In genomic region chr3:129213238-129213637, GRCh38 we compare ENCODE assay signal across 25 cellular contexts.
"Had no signal": no experiment of that assay in that cellular context is flagged by ENCODE, and none has a peak within 500 bp of the region (broad histone marks: within the 10 kb centered on the region; RNA-seq: fewer than 3 reads in every experiment).

No MANE protein-coding gene starts in this region.

- H3K9me3 Mint-ChIP-seq: dendritic cell treated with granulocyte-macrophage colony-stimulating factor and Interleukin-4, amounts not matched to agents 40 ng/mL and 50 ng/mL, for 4 days; effector memory CD8-positive, alpha-beta T cell; endodermal cell; memory B cell; mesothelial cell of epicardium; naive B cell had no signal

- ATAC-seq: effector memory CD8-positive, alpha-beta T cell; esophagus mucosa; gastrocnemius medialis; left cardiac atrium; left lung; left ventricle myocardium superior; lower lobe of right lung; mucosa of descending colon had no signal

- H3K4me3 ChIP-seq: colonic mucosa, esophagus squamous epithelium, gastrocnemius medialis, heart right ventricle, left lung, lower lobe of right lung, mucosa of descending colon had no signal

- H3K36me3 ChIP-seq: colonic mucosa, esophagus squamous epithelium, gastrocnemius medialis, heart right ventricle, left lung, lower lobe of right lung had no signal

- H3K27ac ChIP-seq: colonic mucosa, heart right ventricle, lower lobe of right lung had no signal

- H3K27me3 ChIP-seq: colonic mucosa, esophagus squamous epithelium, gastrocnemius medialis, heart right ventricle, left lung had no signal

- H3K9me3 ChIP-seq: colonic mucosa, esophagus squamous epithelium, gastrocnemius medialis, heart right ventricle, left lung, lower lobe of right lung, mucosa of descending colon had no signal

- DNase-seq: colonic mucosa; cortex of kidney; effector CD8-positive, alpha-beta T cell; effector memory CD8-positive, alpha-beta T cell; endodermal cell; erythroblast; esophagus squamous epithelium; foreskin fibroblast; foreskin melanocyte; gastrocnemius medialis; glutamatergic neuron; head of caudate nucleus; heart right ventricle; hippocampal formation; left cardiac atrium; left lung; left ventricle myocardium superior; lower lobe of right lung; mesendoderm; mucosa of descending colon; naive B cell had no signal

- H3K27ac Mint-ChIP-seq: dendritic cell treated with granulocyte-macrophage colony-stimulating factor and Interleukin-4, amounts not matched to agents 40 ng/mL and 50 ng/mL, for 4 days; effector memory CD8-positive, alpha-beta T cell; endodermal cell; memory B cell; mesothelial cell of epicardium; naive B cell had no signal

- H3K4me1 ChIP-seq: colonic mucosa had no signal

- H3K4me1 Mint-ChIP-seq: endodermal cell, memory B cell, naive B cell had no signal

- H3K36me3 Mint-ChIP-seq: memory B cell, mesothelial cell of epicardium, naive B cell had no signal

- H3K4me3 Mint-ChIP-seq: dendritic cell treated with granulocyte-macrophage colony-stimulating factor and Interleukin-4, amounts not matched to agents 40 ng/mL and 50 ng/mL, for 4 days; effector memory CD8-positive, alpha-beta T cell; endodermal cell; memory B cell; mesothelial cell of epicardium; naive B cell had no signal

- H3K27me3 Mint-ChIP-seq: dendritic cell treated with granulocyte-macrophage colony-stimulating factor and Interleukin-4, amounts not matched to agents 40 ng/mL and 50 ng/mL, for 4 days had no signal
